ENCODE assay signal across 1 cellular context in genomic region chr17:67378444-67379250, GRCh38.
A peak's percentile ranks its signal among the peaks of the same experiment; 100 is the strongest.
TF ChIP-seq lines count a peak whose summit lies in the region.

No MANE protein-coding gene starts in this region.

TF ChIP-seq in H1, 55 proteins besides CTCF, POLR2A, EP300 and RAD21 (continued from another document):
- TF ChIP-seq MAX (IDR thresholded peaks at IDR 0.05) (peak; percentile 78), E2F6 (IDR thresholded peaks at IDR 0.05) (peak; percentile 54), CREB1 (IDR thresholded peaks at IDR 0.05) (no peak), TAF7 (optimal IDR thresholded peaks at IDR 0.05; ENCODE audit: borderline replicate concordance, low read depth, low read length) (peak; percentile 69), CHD2 (IDR thresholded peaks at IDR 0.05; ENCODE audit: low read length) (no peak), SP1 (IDR thresholded peaks at IDR 0.05; ENCODE audit: low read depth, low read length) (0 out of 2 replicates have a peak, but pooled peaks have one; percentile 10), GTF2F1 (IDR thresholded peaks at IDR 0.05; ENCODE audit: borderline replicate concordance, low read depth, low read length) (no peak)
